Comparison of ENCODE assay signal across 1 cellular context in the genomic region with DNA sequence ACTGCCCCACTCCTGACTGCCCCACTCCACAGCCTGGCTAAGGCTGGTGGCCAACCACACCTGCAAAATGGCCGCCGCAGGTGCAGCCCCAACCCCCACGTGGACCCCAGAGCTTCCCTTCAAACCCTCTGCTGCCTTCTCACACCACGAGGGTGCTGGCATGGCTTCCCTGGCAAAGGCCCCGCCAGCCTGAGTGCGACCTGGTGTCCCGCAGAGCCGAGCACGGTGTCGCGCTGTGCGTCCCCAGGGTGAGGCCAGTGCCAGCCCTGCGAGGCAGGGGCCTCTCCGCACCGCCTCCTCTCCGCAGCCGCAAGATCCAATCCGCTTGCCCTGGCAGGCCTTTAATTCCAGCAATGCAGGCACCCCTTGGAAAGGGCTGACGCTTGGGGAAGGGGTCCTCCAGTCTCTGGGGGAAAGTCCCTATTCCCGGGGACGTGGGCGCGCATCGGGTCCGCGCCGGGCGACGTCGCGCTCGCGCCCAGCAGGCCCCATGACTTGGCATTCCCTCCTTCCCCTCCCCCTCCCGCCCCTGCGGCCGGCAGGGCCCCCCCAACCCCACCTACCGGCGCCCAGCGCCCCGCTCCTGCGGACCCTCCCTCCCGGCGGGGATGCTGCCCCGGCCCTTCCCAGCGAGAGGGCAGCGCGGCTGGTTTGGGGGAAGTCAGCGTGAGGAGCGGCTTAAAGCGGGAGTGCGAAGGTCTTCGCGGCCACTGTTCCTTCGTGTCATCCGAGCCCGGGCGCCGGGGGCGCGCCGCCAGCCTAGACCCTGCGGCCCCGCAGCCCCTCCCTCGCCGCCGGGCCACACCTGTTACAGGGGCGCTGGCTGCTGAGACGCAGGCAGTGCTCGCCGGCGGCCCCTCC.
TF ChIP-seq lines count a peak whose summit lies in the region.

No MANE protein-coding gene starts in this region.

TF ChIP-seq in HCT116, 20 proteins besides CTCF, POLR2A, EP300 and RAD21 (continued from another document):
- no peak for TF ChIP-seq ZBTB33 (IDR thresholded peaks at IDR 0.05; ENCODE audit: extremely low read depth, insufficient replicate concordance, low read length)
- TF ChIP-seq ATF3 (IDR thresholded peaks at IDR 0.05): no peak
